In the genomic region with DNA sequence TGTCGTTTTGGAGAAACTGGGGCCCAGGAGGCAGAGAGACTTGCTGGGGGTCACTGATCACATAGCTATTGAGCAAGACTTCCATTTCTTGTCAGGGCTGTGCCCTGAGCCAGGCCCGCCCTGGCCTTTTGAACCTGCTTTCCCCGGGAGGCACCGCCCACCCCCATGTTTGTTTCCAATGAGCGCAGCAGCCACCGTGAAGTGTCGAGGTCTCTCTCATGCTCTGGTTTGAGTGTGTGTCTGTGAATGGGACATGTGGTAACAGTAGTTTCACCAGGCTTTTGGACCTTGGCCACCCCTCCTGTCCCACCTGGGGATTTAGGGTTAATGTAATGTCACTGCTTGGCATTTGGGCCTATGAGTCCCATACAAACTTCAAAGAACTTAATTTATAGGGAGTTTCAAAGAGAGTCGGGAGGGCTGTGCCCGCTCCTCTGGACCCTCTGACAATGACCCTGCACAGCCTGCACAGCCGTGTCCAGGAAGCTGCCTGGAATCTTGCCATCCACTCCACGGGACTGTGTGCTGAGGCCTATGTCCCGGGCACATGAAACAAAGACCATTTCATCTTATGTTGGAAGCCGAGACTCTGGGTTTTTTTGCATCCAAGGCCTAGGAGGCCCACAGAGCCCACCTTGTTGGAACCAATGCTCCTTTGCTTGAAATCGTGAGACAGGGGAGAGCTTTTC, we compare ENCODE assay signal across 1 cellular context.
TF ChIP-seq lines count a peak whose summit lies in the region.

No MANE protein-coding gene starts in this region.

TF ChIP-seq in HepG2, 621 proteins besides CTCF, POLR2A, EP300 and RAD21 (continued from another document and continues in another):
- peak; percentile 53 for TF ChIP-seq PAXIP1 (CRISPR knock-in tag; conservative IDR thresholded peaks at IDR 0.05)
- no peak for TF ChIP-seq ZNF572 (CRISPR knock-in tag; IDR thresholded peaks at IDR 0.05)
- no peak for TF ChIP-seq ZBTB40 (IDR thresholded peaks at IDR 0.05)
- TF ChIP-seq ZBTB40 (CRISPR knock-in tag; IDR thresholded peaks at IDR 0.05) = 0 out of 2 replicates have a peak, but pooled peaks have one; percentile 30
- no peak for TF ChIP-seq ZBTB20 (CRISPR knock-in tag; IDR thresholded peaks at IDR 0.05; ENCODE audit: borderline replicate concordance, low read depth)
- 0 out of 2 replicates have a peak, but pooled peaks have one; percentile 34 for TF ChIP-seq ZNF124 (CRISPR knock-in tag; IDR thresholded peaks at IDR 0.05)
- TF ChIP-seq ZNF792 (CRISPR knock-in tag; IDR thresholded peaks at IDR 0.05) = peak; percentile 27; the same call in 1 of the 2 replicates
- TF ChIP-seq TAF15 (IDR thresholded peaks at IDR 0.05; ENCODE audit: low read depth, low read length, poor library complexity, severe bottlenecking) = no peak
- no peak for TF ChIP-seq NAIF1 (CRISPR knock-in tag; IDR thresholded peaks at IDR 0.05; ENCODE audit: borderline replicate concordance)
- TF ChIP-seq NFIC (IDR thresholded peaks at IDR 0.05; ENCODE audit: low read length) = no peak
- peak; percentile 45 for TF ChIP-seq ZNF331 (CRISPR knock-in tag; IDR thresholded peaks at IDR 0.05)
- TF ChIP-seq THAP7 (CRISPR knock-in tag; IDR thresholded peaks at IDR 0.05) = 0 out of 2 replicates have a peak, but pooled peaks have one; percentile 75
- TF ChIP-seq ZNF33B (CRISPR knock-in tag; IDR thresholded peaks at IDR 0.05) = no peak
- TF ChIP-seq KDM2A (CRISPR knock-in tag; IDR thresholded peaks at IDR 0.05; ENCODE audit: borderline replicate concordance, low read depth) = 0 out of 2 replicates have a peak, but pooled peaks have one; percentile 9
- TF ChIP-seq FOXA1 (IDR thresholded peaks at IDR 0.05) = no peak
- 0 out of 2 replicates have a peak, but pooled peaks have one; percentile 41 for TF ChIP-seq FOXA1 (CRISPR knock-in tag; IDR thresholded peaks at IDR 0.05)
- 0 out of 2 replicates have a peak, but pooled peaks have one; percentile 24 for TF ChIP-seq ZNF709 (CRISPR knock-in tag; IDR thresholded peaks at IDR 0.05)
- no peak for TF ChIP-seq ZNF556 (CRISPR knock-in tag; IDR thresholded peaks at IDR 0.05; ENCODE audit: borderline replicate concordance)
- 0 out of 2 replicates have a peak, but pooled peaks have one; percentile 21 for TF ChIP-seq ERF (CRISPR knock-in tag; IDR thresholded peaks at IDR 0.05)
- 0 out of 2 replicates have a peak, but pooled peaks have one; percentile 11 for TF ChIP-seq MIER2 (CRISPR knock-in tag; IDR thresholded peaks at IDR 0.05)
- TF ChIP-seq SRSF9 (IDR thresholded peaks at IDR 0.05; ENCODE audit: borderline replicate concordance, insufficient read depth, low read depth, low read length, poor library complexity, severe bottlenecking) = no peak
- TF ChIP-seq KDM6A (CRISPR knock-in tag; IDR thresholded peaks at IDR 0.05; ENCODE audit: low read depth) = 0 out of 2 replicates have a peak, but pooled peaks have one; percentile 19
- no peak for TF ChIP-seq ZNF563 (CRISPR knock-in tag; IDR thresholded peaks at IDR 0.05)
- TF ChIP-seq SIX1 (CRISPR knock-in tag; IDR thresholded peaks at IDR 0.05; ENCODE audit: borderline replicate concordance) = no peak
- no peak for TF ChIP-seq ZNF660 (CRISPR knock-in tag; IDR thresholded peaks at IDR 0.05; ENCODE audit: borderline replicate concordance, low read depth)
- TF ChIP-seq HNF4G (IDR thresholded peaks at IDR 0.05; ENCODE audit: borderline replicate concordance, low read depth, low read length) = peak; percentile 64; the same call in 1 of the 2 replicates
- 0 out of 2 replicates have a peak, but pooled peaks have one; percentile 35 for TF ChIP-seq HNF4G (CRISPR knock-in tag; IDR thresholded peaks at IDR 0.05; ENCODE audit: borderline replicate concordance, low read depth)
- no peak for TF ChIP-seq ZNF10 (CRISPR knock-in tag; IDR thresholded peaks at IDR 0.05; ENCODE audit: borderline replicate concordance, low read depth)
- TF ChIP-seq TFDP2 (CRISPR knock-in tag; IDR thresholded peaks at IDR 0.05) = peak; percentile 79
- 0 out of 2 replicates have a peak, but pooled peaks have one; percentile 21 for TF ChIP-seq THRA (CRISPR knock-in tag; IDR thresholded peaks at IDR 0.05; ENCODE audit: borderline replicate concordance)
- no peak for TF ChIP-seq ZNF678 (CRISPR knock-in tag; IDR thresholded peaks at IDR 0.05)
- TF ChIP-seq SATB2 (CRISPR knock-in tag; IDR thresholded peaks at IDR 0.05) = no peak
- TF ChIP-seq ZNF337 (CRISPR knock-in tag; IDR thresholded peaks at IDR 0.05; ENCODE audit: borderline replicate concordance, low read depth) = no peak
- peak; percentile 64; the same call in 1 of the 2 replicates for TF ChIP-seq ZNF788 (CRISPR knock-in tag; IDR thresholded peaks at IDR 0.05; ENCODE audit: borderline replicate concordance)
- TF ChIP-seq SMYD3 (CRISPR knock-in tag; IDR thresholded peaks at IDR 0.05) = 0 out of 2 replicates have a peak, but pooled peaks have one; percentile 19
- no peak for TF ChIP-seq SOX6 (IDR thresholded peaks at IDR 0.05)
- peak; percentile 43; the same call in 1 of the 2 replicates for TF ChIP-seq SOX6 (CRISPR knock-in tag; IDR thresholded peaks at IDR 0.05)
- 0 out of 2 replicates have a peak, but pooled peaks have one; percentile 22 for TF ChIP-seq REPIN1 (CRISPR knock-in tag; IDR thresholded peaks at IDR 0.05; ENCODE audit: borderline replicate concordance, low read depth)
- TF ChIP-seq ZNF616 (CRISPR knock-in tag; IDR thresholded peaks at IDR 0.05; ENCODE audit: low read depth) = no peak
- TF ChIP-seq, protein P1, sequence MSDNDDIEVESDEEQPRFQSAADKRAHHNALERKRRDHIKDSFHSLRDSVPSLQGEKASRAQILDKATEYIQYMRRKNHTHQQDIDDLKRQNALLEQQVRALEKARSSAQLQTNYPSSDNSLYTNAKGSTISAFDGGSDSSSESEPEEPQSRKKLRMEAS (IDR thresholded peaks at IDR 0.05) = peak; percentile 69
- TF ChIP-seq SMAD9 (CRISPR knock-in tag; IDR thresholded peaks at IDR 0.05) = no peak
- TF ChIP-seq TBP (CRISPR knock-in tag; IDR thresholded peaks at IDR 0.05) = no peak
- TF ChIP-seq ZNF775 (CRISPR knock-in tag; IDR thresholded peaks at IDR 0.05; ENCODE audit: borderline replicate concordance) = no peak
- peak; percentile 84 for TF ChIP-seq RARA (CRISPR knock-in tag; IDR thresholded peaks at IDR 0.05)
- peak; percentile 36; the same call in 1 of the 2 replicates for TF ChIP-seq ZFP36L1 (CRISPR knock-in tag; IDR thresholded peaks at IDR 0.05)
- TF ChIP-seq HDAC1 (CRISPR knock-in tag; IDR thresholded peaks at IDR 0.05) = no peak
- TF ChIP-seq LCORL (IDR thresholded peaks at IDR 0.05) = no peak
- TF ChIP-seq LCORL (CRISPR knock-in tag; IDR thresholded peaks at IDR 0.05) = peak; percentile 66
- peak; percentile 24; the same call in 1 of the 2 replicates for TF ChIP-seq NCOR1 (IDR thresholded peaks at IDR 0.05; ENCODE audit: borderline replicate concordance, low read length)
- 0 out of 2 replicates have a peak, but pooled peaks have one; percentile 46 for TF ChIP-seq ZNF772 (CRISPR knock-in tag; IDR thresholded peaks at IDR 0.05)
- no peak for TF ChIP-seq STAT5B (CRISPR knock-in tag; IDR thresholded peaks at IDR 0.05)
